ENCODE assay signal across 14 cellular contexts in the genomic region with DNA sequence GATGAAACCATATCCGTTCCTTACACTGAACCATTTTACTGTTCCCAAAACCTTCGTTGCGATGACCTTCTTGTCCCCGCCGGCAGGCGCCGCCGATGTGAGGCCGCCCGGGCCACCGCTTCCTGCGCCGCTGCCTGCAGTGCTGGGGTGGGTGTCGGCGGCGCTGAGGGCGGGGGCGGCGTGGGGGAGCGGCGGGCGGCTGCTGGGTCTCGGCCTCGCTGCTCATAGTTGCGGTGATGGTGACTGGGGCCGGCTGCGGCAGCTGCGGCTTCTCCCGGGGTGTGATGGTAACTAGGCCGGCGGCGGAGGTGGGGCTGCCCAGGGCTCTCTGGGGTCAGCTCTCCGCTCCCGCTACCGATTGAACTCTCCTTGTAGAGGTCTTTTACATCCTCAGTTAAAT. TPM values are rescaled to one million over a fixed set of nuclear protein-coding genes. Genes with fewer than 3 reads are reported as not detected.
DNase-seq lines count a peak whose midpoint lies in the region; ATAC-seq and TF ChIP-seq lines count a peak whose summit lies in the region.
"Had no signal": no experiment of that assay in that cellular context is flagged by ENCODE, and none has a peak within 500 bp of the region (broad histone marks: within the 10 kb centered on the region; RNA-seq: fewer than 3 reads in every experiment).

No MANE protein-coding gene starts in this region.

- DNase-seq in CD4-positive, alpha-beta T cell, result peak in 5 of 10 experiments; percentile 12 to 50 (median 15)
- DNase-seq in activated T-cell treated with anti-CD3 and anti-CD28 coated beads for 1 hour (ENCODE audit: low read depth), result peak; percentile 5
- peak; percentile 19 to 37 for DNase-seq in cardiac muscle cell (ENCODE audit: low read depth in 1 of 2, low spot score in 1 of 2)
- no peak for DNase-seq in central memory CD4-positive, alpha-beta T cell
- DNase-seq in T1000 (lab: John Stamatoyannopoulos, UW), result no peak
- no peak for DNase-seq in NCI-H2081 (lab: John Stamatoyannopoulos, UW)
- no peak for DNase-seq in SJCRH30
- DNase-seq: Calu3, mammary epithelial cell, NCI-H2107 had no signal

- peaks cover 65% of the 10 kb centered on the region for H3K27me3 Mint-ChIP-seq in CD4-positive, alpha-beta T cell

- no peaks in the 10 kb centered on the region for H3K4me1 ChIP-seq in cardiac muscle cell (ENCODE audit: low read depth)
- no peaks in the 10 kb centered on the region for H3K4me1 ChIP-seq in skeletal muscle satellite cell (ENCODE audit: control insufficient read depth, insufficient read depth, low read length)
- no peaks in the 10 kb centered on the region for H3K4me1 ChIP-seq in SJCRH30
- H3K4me1 ChIP-seq: SJSA1 had no signal

- peaks cover 4% of the 10 kb centered on the region for H3K36me3 Mint-ChIP-seq in CD4-positive, alpha-beta T cell (ENCODE audit: low read depth)

- H3K9me3 Mint-ChIP-seq in CD4-positive, alpha-beta T cell, result peaks cover 14% of the 10 kb centered on the region

- TF ChIP-seq CTCF in CD4-positive, alpha-beta T cell (IDR thresholded peaks at IDR 0.05), result no peak
- TF ChIP-seq CTCF in cardiac muscle cell (IDR thresholded peaks at IDR 0.05; ENCODE audit: low read depth, low read length), result no peak

- H3K36me3 ChIP-seq in cardiac muscle cell (no peaks in the 10 kb centered on the region), skeletal muscle satellite cell (ENCODE audit: insufficient read depth, low read length) (no peaks in the 10 kb centered on the region), SJCRH30 (no peaks in the 10 kb centered on the region)
- H3K36me3 ChIP-seq: SJSA1 had no signal

- H3K4me3 ChIP-seq in cardiac muscle cell, result no peak overlapping the region
- no peak overlapping the region for H3K4me3 ChIP-seq in skeletal muscle satellite cell (ENCODE audit: low read length)
- H3K4me3 ChIP-seq in SJCRH30, result no peak overlapping the region
- H3K4me3 ChIP-seq: SJSA1 had no signal

- CTCF ChIA-PET in CD4-positive, alpha-beta T cell (lab: Charles Lee), result no interaction called here

- H3K27me3 ChIP-seq in CD4-positive, alpha-beta T cell (ENCODE audit: control insufficient read depth, insufficient read depth, low read length), result peaks cover 18% of the 10 kb centered on the region
- H3K27me3 ChIP-seq in cardiac muscle cell (peaks cover 41% of the 10 kb centered on the region), skeletal muscle satellite cell (ENCODE audit: control insufficient read depth, insufficient read depth, low read length) (no peaks in the 10 kb centered on the region), SJCRH30 (no peaks in the 10 kb centered on the region)
- H3K27me3 ChIP-seq: SJSA1 had no signal

- peak overlapping the region; percentile 62 for H3K4me2 ChIP-seq in skeletal muscle satellite cell (ENCODE audit: low read length)

- no peak overlapping the region for H3K27ac ChIP-seq in CD4-positive, alpha-beta T cell (ENCODE audit: low read depth, low read length)
- H3K27ac ChIP-seq in cardiac muscle cell (no peak overlapping the region), SJCRH30 (no peak overlapping the region)
- H3K27ac ChIP-seq: SJSA1 had no signal

- peaks cover 24% of the 10 kb centered on the region for H3K9me3 ChIP-seq in CD4-positive, alpha-beta T cell (ENCODE audit: control insufficient read depth, low read length)
- H3K9me3 ChIP-seq in cardiac muscle cell (ENCODE audit: low read depth) (no peaks in the 10 kb centered on the region), skeletal muscle satellite cell (replicated peaks; ENCODE audit: low read length) (peaks cover 5% of the 10 kb centered on the region), SJCRH30 (replicated peaks) (peaks cover 6% of the 10 kb centered on the region; the same call in 1 of the 2 replicates)
- H3K9me3 ChIP-seq: SJSA1 had no signal

- intact Hi-C loops in CD4-positive, alpha-beta T cell (cut with DNase I, micrococcal nuclease), result no loop called here

- no peak overlapping the region for H3K4me3 Mint-ChIP-seq in CD4-positive, alpha-beta T cell
- H3K4me3 Mint-ChIP-seq: activated T-helper 1 cell treated with anti-CD3 and anti-CD28 coated beads, Interleukin-12 subunit alpha, Interleukin-12 subunit beta, Interleukin-2, Interleukin-4 antibody, amounts not matched to agents 30 ng/mL and 10 ng/mL and 1 ng/mL, durations not matched to agents 14 hours and 24 hours and 36 hours had no signal

- POLR2A ChIA-PET in CD4-positive, alpha-beta T cell (lab: Charles Lee), result interaction anchor here (0.9 kb wide), 1 partner anchor 10 kb away, joined by 3 read pairs; no protein-coding TSS in a partner anchor

- H3K27ac Mint-ChIP-seq in CD4-positive, alpha-beta T cell, result no peak overlapping the region
- H3K27ac Mint-ChIP-seq: activated T-helper 1 cell treated with anti-CD3 and anti-CD28 coated beads, Interleukin-12 subunit alpha, Interleukin-12 subunit beta, Interleukin-2, Interleukin-4 antibody, amounts not matched to agents 30 ng/mL and 10 ng/mL and 1 ng/mL, durations not matched to agents 14 hours and 24 hours and 36 hours had no signal

- H3K9ac ChIP-seq in skeletal muscle satellite cell (ENCODE audit: low read depth, low read length), result no peak overlapping the region

- peak; percentile 49 for ATAC-seq in CD4-positive, alpha-beta T cell (ENCODE audit: poor library complexity)

- H3K4me1 Mint-ChIP-seq in CD4-positive, alpha-beta T cell (ENCODE audit: low read depth), result peaks cover 11% of the 10 kb centered on the region

RNA-seq across cellular contexts. Expression of a gene that starts 14.1 kb away (rescaled TPM):
- not detected for total RNA-seq in CD4-positive, alpha-beta T cell
- total RNA-seq in cardiac muscle cell, result not detected in 2 replicates
- polyA plus RNA-seq in cardiac muscle cell, result not detected in 2 replicates
- total RNA-seq in skeletal muscle satellite cell (2012; rRNA removed), result not detected in 2 replicates
- not detected in 2 replicates for total RNA-seq in SJCRH30 (2014; rRNA removed; shearing (Covaris generic))
- total RNA-seq: activated T-helper 1 cell treated with anti-CD3 and anti-CD28 coated beads, Interleukin-12 subunit alpha, Interleukin-12 subunit beta, Interleukin-2, Interleukin-4 antibody, amounts not matched to agents 30 ng/mL and 10 ng/mL and 1 ng/mL, durations not matched to agents 14 hours and 24 hours and 36 hours; Calu3; epithelial cell of proximal tubule; SJSA1 had no signal
- polyA plus RNA-seq: mammary epithelial cell had no signal

Comparison
In these comparisons a context has a peak if more than half of its experiments do, and no peak if none do; other contexts are left out.
1. DNase-seq: peak in activated T-cell treated with anti-CD3 and anti-CD28 coated beads for 1 hour (single experiment) and cardiac muscle cell (2 of 2); none in central memory CD4-positive, alpha-beta T cell (single experiment), T1000 (single experiment), NCI-H2081 (0 of 2) and SJCRH30 (0 of 2).